ENCODE assay signal across 19 cellular contexts in genomic region chr5:91206734-91207133, GRCh38.
DNase-seq lines count a peak whose midpoint lies in the region; FAIRE-seq and TF ChIP-seq lines count a peak whose summit lies in the region.
"Had no signal": no experiment of that assay in that cellular context is flagged by ENCODE, and none has a peak within 500 bp of the region (broad histone marks: within the 10 kb centered on the region; RNA-seq: fewer than 3 reads in every experiment).

No MANE protein-coding gene starts in this region.

- peaks cover 0 to 2% of the 10 kb centered on the region in 2 donors for H3K27me3 Mint-ChIP-seq in CD4-positive, alpha-beta memory T cell
- H3K27me3 Mint-ChIP-seq: stimulated activated naive CD8-positive, alpha-beta T cell treated with anti-CD3 and anti-CD28 coated beads, Interleukin-15, amount 100 ng/mL, for 72 hours had no signal

- intact Hi-C loops in endothelial cell of umbilical vein (cut with micrococcal nuclease), result no loop called here
- intact Hi-C loops in CD4-positive, alpha-beta memory T cell (cut with micrococcal nuclease), result no loop called here

- dilution Hi-C loops in endothelial cell of umbilical vein (cut with MboI; ENCODE audit: extremely low pct_ligation_motif_present, low sequenced_read_pairs), result no loop called here

- no peak overlapping the region for H3K27ac Mint-ChIP-seq in CD4-positive, alpha-beta memory T cell
- H3K27ac Mint-ChIP-seq: activated CD8-positive, alpha-beta T cell treated with anti-CD3 and anti-CD28 coated beads for 36 hours; activated T-helper 2 cell treated with anti-CD3 and anti-CD28 coated beads, Interferon-gamma antibody, Interleukin-2, Interleukin-4, amounts not matched to agents 10 μg/mL and 5 μg/mL and 100 μg/mL, durations not matched to agents 14 hours and 24 hours and 36 hours; stimulated activated naive CD8-positive, alpha-beta T cell treated with anti-CD3 and anti-CD28 coated beads, Interleukin-15, amount 100 ng/mL, for 72 hours had no signal

- no peaks in the 10 kb centered on the region for H3K36me3 Mint-ChIP-seq in CD4-positive, alpha-beta memory T cell

- H3K4me1 Mint-ChIP-seq in CD4-positive, alpha-beta memory T cell, result no peaks in the 10 kb centered on the region
- H3K4me1 Mint-ChIP-seq: stimulated activated naive CD8-positive, alpha-beta T cell treated with anti-CD3 and anti-CD28 coated beads, Interleukin-15, amount 100 ng/mL, for 72 hours had no signal

- H3K27ac ChIP-seq in endothelial cell of umbilical vein (ENCODE audit: insufficient read depth, low read depth, low read length) (no peak overlapping the region), RWPE1 (no peak overlapping the region)
- H3K27ac ChIP-seq in CD4-positive, alpha-beta memory T cell (ENCODE audit: low read depth, low read length), result no peak overlapping the region
- H3K27ac ChIP-seq: adrenal gland, colonic mucosa, parathyroid adenoma, vagina, VCaP had no signal

- no peak overlapping the region for H3K4me3 Mint-ChIP-seq in CD4-positive, alpha-beta memory T cell
- H3K4me3 Mint-ChIP-seq: activated CD8-positive, alpha-beta T cell treated with anti-CD3 and anti-CD28 coated beads for 36 hours; stimulated activated naive CD8-positive, alpha-beta T cell treated with anti-CD3 and anti-CD28 coated beads, Interleukin-15, amount 100 ng/mL, for 72 hours had no signal

- H3K4me1 ChIP-seq in endothelial cell of umbilical vein (ENCODE audit: control insufficient read depth, extremely low read depth, insufficient read depth, low read length), result peaks cover 3% of the 10 kb centered on the region
- no peaks in the 10 kb centered on the region for H3K4me1 ChIP-seq in CD4-positive, alpha-beta memory T cell (ENCODE audit: insufficient read depth, low read length)
- H3K4me1 ChIP-seq: adrenal gland, colonic mucosa, parathyroid adenoma had no signal

- H3K36me3 ChIP-seq in endothelial cell of umbilical vein (ENCODE audit: control insufficient read depth in 2 of 2, extremely low read depth in 1 of 2, insufficient read depth in 2 of 2, low read length in 2 of 2), result no peaks in the 10 kb centered on the region
- no peaks in the 10 kb centered on the region for H3K36me3 ChIP-seq in CD4-positive, alpha-beta memory T cell (ENCODE audit: insufficient read depth, low read length)
- H3K36me3 ChIP-seq: adrenal gland, colonic mucosa, vagina had no signal

- no peaks in the 10 kb centered on the region for H3K79me2 ChIP-seq in endothelial cell of umbilical vein (ENCODE audit: control insufficient read depth, insufficient read depth, low read length)
- H3K79me2 ChIP-seq: parathyroid adenoma had no signal

- TF ChIP-seq POLR2A in endothelial cell of umbilical vein (IDR thresholded peaks at IDR 0.05; ENCODE audit: low read depth, low read length), result no peak

- no peaks in the 10 kb centered on the region for H3K27me3 ChIP-seq in endothelial cell of umbilical vein (ENCODE audit: control insufficient read depth in 2 of 2, insufficient read depth in 2 of 2, low read length in 2 of 2)
- H3K27me3 ChIP-seq in CD4-positive, alpha-beta memory T cell (ENCODE audit: insufficient read depth, low read length), result no peaks in the 10 kb centered on the region
- H3K27me3 ChIP-seq: adrenal gland, colonic mucosa, vagina had no signal

- H3K9me3 Mint-ChIP-seq in CD4-positive, alpha-beta memory T cell, result no peaks in the 10 kb centered on the region
- H3K9me3 Mint-ChIP-seq: activated CD8-positive, alpha-beta T cell treated with anti-CD3 and anti-CD28 coated beads for 36 hours; activated T-helper 2 cell treated with anti-CD3 and anti-CD28 coated beads, Interferon-gamma antibody, Interleukin-2, Interleukin-4, amounts not matched to agents 10 μg/mL and 5 μg/mL and 100 μg/mL, durations not matched to agents 14 hours and 24 hours and 36 hours; stimulated activated naive CD8-positive, alpha-beta T cell treated with anti-CD3 and anti-CD28 coated beads, Interleukin-15, amount 100 ng/mL, for 72 hours had no signal

- no peak for TF ChIP-seq CTCF in endothelial cell of umbilical vein (IDR thresholded peaks at IDR 0.05; ENCODE audit: extremely low read depth in 1 of 2, insufficient read depth in 1 of 2, low read depth in 1 of 2, low read length in 2 of 2)
- no peak for TF ChIP-seq CTCF in RWPE1 (conservative IDR thresholded peaks at IDR 0.05; ENCODE audit: low read depth)

- no peaks in the 10 kb centered on the region for H3K9me1 ChIP-seq in endothelial cell of umbilical vein (replicated peaks; ENCODE audit: control insufficient read depth, extremely low read depth, insufficient read depth, low read length)

- H3K4me3 ChIP-seq in endothelial cell of umbilical vein (replicated peaks in 1 of 3; ENCODE audit: insufficient read depth in 1 of 3, low read depth in 1 of 3, low read length in 3 of 3), result no peak overlapping the region
- no peak overlapping the region for H3K4me3 ChIP-seq in CD4-positive, alpha-beta memory T cell (ENCODE audit: low read length in 2 of 2)
- H3K4me3 ChIP-seq: adrenal gland, colonic mucosa, vagina had no signal

- POLR2A ChIA-PET in endothelial cell of umbilical vein (lab: Charles Lee) (no interaction called here), RWPE1 (lab: Yijun Ruan, JAX; ENCODE audit: low non-redundant PET) (interaction anchor here (0.7 kb wide), 1 partner anchor 9 kb away, joined by 3 read pairs; no protein-coding TSS in a partner anchor)
- POLR2A ChIA-PET in CD4-positive, alpha-beta memory T cell (lab: Charles Lee; ENCODE audit: partially characterized antibody), result no interaction called here

- no peaks in the 10 kb centered on the region for H4K20me1 ChIP-seq in endothelial cell of umbilical vein (replicated peaks; ENCODE audit: control insufficient read depth, extremely low read depth, insufficient read depth, low read length)

- FAIRE-seq in endothelial cell of umbilical vein (lab: Jason Lieb, UNC), result peak; percentile 54

- H3K9ac ChIP-seq in endothelial cell of umbilical vein (replicated peaks; ENCODE audit: extremely low read depth, insufficient read depth, low read length), result no peak overlapping the region
- H3K9ac ChIP-seq: parathyroid adenoma had no signal

- DNase-seq in EL (peak; percentile 78), RPMI7951 (ENCODE audit: low read depth) (peak; percentile 68), endothelial cell of umbilical vein (ENCODE audit: low read depth, low spot score) (no peak), non-pigmented ciliary epithelial cell (ENCODE audit: low read depth) (peak; percentile 57), RPMI8226 (no peak), T1000 (lab: John Stamatoyannopoulos, UW) (no peak), RWPE1 (ENCODE audit: low spot score) (no peak)
- DNase-seq in CD4-positive, alpha-beta memory T cell, result no peak
- DNase-seq: activated CD8-positive, alpha-beta T cell treated with anti-CD3 and anti-CD28 coated beads for 36 hours; colonic mucosa; NCI-H187 treated with DMSO at 0.1 percent for 48 hours; NCI-H748 treated with DMSO at 0.1 percent for 48 hours; stimulated activated CD4-positive, alpha-beta T cell treated with anti-CD3 and anti-CD28 coated beads, Interleukin-12 subunit alpha, Interleukin-12 subunit beta, amount 100 ng/mL, for 4 hours; stimulated activated naive CD8-positive, alpha-beta T cell treated with anti-CD3 and anti-CD28 coated beads, Interleukin-15, amount 100 ng/mL, for 72 hours had no signal

- H3K9me3 ChIP-seq in endothelial cell of umbilical vein (replicated peaks; ENCODE audit: control insufficient read depth, insufficient read depth, low read length), result no peaks in the 10 kb centered on the region
- no peaks in the 10 kb centered on the region for H3K9me3 ChIP-seq in CD4-positive, alpha-beta memory T cell (ENCODE audit: control insufficient read depth in 1 of 2, low read length in 2 of 2)
- H3K9me3 ChIP-seq: adrenal gland, colonic mucosa, vagina had no signal

- H2AFZ ChIP-seq in endothelial cell of umbilical vein (ENCODE audit: low read depth, low read length), result no peak overlapping the region
- H2AFZ ChIP-seq: parathyroid adenoma had no signal

- no peak overlapping the region for H3K4me2 ChIP-seq in endothelial cell of umbilical vein (ENCODE audit: insufficient read depth, low read length)

- BruUV-seq in endothelial cell of umbilical vein (replicated peaks; lab: Mats Ljungman, UMichigan), result no TSS peak

- CTCF ChIA-PET in endothelial cell of umbilical vein (lab: Charles Lee), result interaction anchor here (1.0 to 3.0 kb wide), 4 partner anchors 9 to 213 kb away, joined by 3 to 19 read pairs (median 4); no protein-coding TSS in a partner anchor
- CTCF ChIA-PET in CD4-positive, alpha-beta memory T cell (lab: Charles Lee; ENCODE audit: partially characterized antibody), result no interaction called here
- CTCF ChIA-PET in RWPE1 (lab: Yijun Ruan, JAX), result interaction anchor here (0.6 to 0.8 kb wide), 5 partner anchors 22 to 172 kb away, joined by 3 to 8 read pairs (median 4); no protein-coding TSS in a partner anchor

TF ChIP-seq in endothelial cell of umbilical vein, 7 proteins besides CTCF, POLR2A, EP300 and RAD21:
- TF ChIP-seq FOS (IDR thresholded peaks at IDR 0.05; ENCODE audit: borderline replicate concordance, insufficient read depth, low read length), result peak; percentile 59
- TF ChIP-seq EZH2 (IDR thresholded peaks at IDR 0.05; ENCODE audit: borderline replicate concordance, low read depth, low read length, severe bottlenecking), result no peak
- TF ChIP-seq MAX (IDR thresholded peaks at IDR 0.05; ENCODE audit: insufficient read depth, insufficient read length), result no peak

Comparison
In these comparisons a context has a peak if more than half of its experiments do, and no peak if none do; other contexts are left out.
1. DNase-seq: peak in EL (single experiment), RPMI7951 (single experiment) and non-pigmented ciliary epithelial cell (single experiment); none in endothelial cell of umbilical vein (single experiment), CD4-positive, alpha-beta memory T cell (0 of 5), RPMI8226 (single experiment), T1000 (single experiment) and RWPE1 (single experiment).